Comparison of ENCODE assay signal across 12 cellular contexts in the genomic region with DNA sequence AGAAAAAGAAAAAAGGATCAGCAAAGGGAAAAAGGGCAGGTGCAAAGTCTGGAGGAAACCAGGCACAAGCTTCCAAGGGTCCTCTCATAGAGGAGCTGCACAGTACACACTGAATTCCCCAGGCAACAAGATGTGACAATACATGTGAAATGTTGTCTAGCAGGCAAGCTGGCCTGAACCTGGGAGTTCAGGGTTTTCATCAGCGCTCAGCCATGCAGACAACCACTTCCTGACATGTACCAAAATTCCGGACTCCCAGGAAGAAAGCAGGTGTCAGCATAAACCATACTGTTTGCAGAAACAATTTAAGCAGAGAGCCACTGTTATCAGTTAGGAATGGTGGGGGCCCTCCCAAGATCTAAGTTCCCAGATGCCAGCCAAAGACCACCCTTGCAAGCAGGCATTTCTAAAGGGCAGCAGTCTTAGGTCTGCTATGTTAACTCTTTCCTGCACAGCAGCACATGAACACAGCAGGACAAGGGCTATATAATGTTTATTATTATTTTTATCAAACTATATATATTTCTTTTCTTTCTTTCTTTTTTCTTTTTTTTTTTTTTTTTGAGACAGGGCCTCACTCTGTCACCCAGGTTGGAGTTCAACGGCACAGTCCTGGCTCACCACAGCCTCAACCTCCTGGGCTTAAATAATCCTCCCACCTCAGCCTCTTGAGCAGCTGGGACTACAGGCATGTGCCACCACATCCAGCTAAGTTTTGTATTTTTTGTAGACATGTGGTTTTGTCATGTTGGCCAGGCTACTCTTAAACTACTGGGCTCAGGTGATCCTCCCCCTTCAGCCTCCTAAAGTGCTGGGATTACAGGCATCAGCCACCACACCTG. TPM values are rescaled to one million over a fixed set of nuclear protein-coding genes. Genes with fewer than 3 reads are reported as not detected.
DNase-seq lines count a peak whose midpoint lies in the region; ATAC-seq, FAIRE-seq and TF ChIP-seq lines count a peak whose summit lies in the region.
"Had no signal": no experiment of that assay in that cellular context is flagged by ENCODE, and none has a peak within 500 bp of the region (broad histone marks: within the 10 kb centered on the region; RNA-seq: fewer than 3 reads in every experiment).

No MANE protein-coding gene starts in this region.

- H3K36me3 Mint-ChIP-seq in CD4-positive, alpha-beta memory T cell, result peaks cover 3% of the 10 kb centered on the region in 2 donors
- peaks cover 11% of the 10 kb centered on the region for H3K36me3 Mint-ChIP-seq in HFFc6 (ENCODE audit: low read depth)

- intact Hi-C loops in CD4-positive, alpha-beta memory T cell (cut with micrococcal nuclease), result loop anchor here (2.0 kb wide), 2 partner anchors 13 to 15 kb away; a partner anchor contains a TSS
- intact Hi-C loops in cardiac septum (cut with DNase I), result no loop called here

- H3K27ac Mint-ChIP-seq in CD4-positive, alpha-beta memory T cell, result peak overlapping the region; percentile 25 to 68 (median 62)
- H3K27ac Mint-ChIP-seq in HFFc6, result no peak overlapping the region

- FAIRE-seq in urothelium cell line (lab: Jason Lieb, UNC), result no peak
- FAIRE-seq: G401.6 had no signal

- no peaks in the 10 kb centered on the region for H3K9me3 Mint-ChIP-seq in CD4-positive, alpha-beta memory T cell
- no peaks in the 10 kb centered on the region for H3K9me3 Mint-ChIP-seq in HFFc6

- TF ChIP-seq CTCF in HFFc6 (IDR thresholded peaks at IDR 0.05), result no peak

- peak overlapping the region in 7 of 8 donors; percentile 5 to 70 (median 40) for H3K4me3 Mint-ChIP-seq in CD4-positive, alpha-beta memory T cell
- H3K4me3 Mint-ChIP-seq in HFFc6, result no peak overlapping the region

- peaks cover 9 to 46% (median 20%) of the 10 kb centered on the region in 4 donors for H3K4me1 Mint-ChIP-seq in CD4-positive, alpha-beta memory T cell
- H3K4me1 Mint-ChIP-seq in HFFc6 (ENCODE audit: low read depth), result no peaks in the 10 kb centered on the region

- CTCF ChIA-PET in CD4-positive, alpha-beta memory T cell (lab: Charles Lee; ENCODE audit: partially characterized antibody), result interaction anchor here (0.7 to 1.9 kb wide), 4 partner anchors 9 to 28 kb away, joined by 3 to 8 read pairs (median 5); a partner anchor contains a TSS

- no peaks in the 10 kb centered on the region for H3K36me3 ChIP-seq in CD4-positive, alpha-beta memory T cell (ENCODE audit: insufficient read depth, low read length)

- H3K27me3 Mint-ChIP-seq in CD4-positive, alpha-beta memory T cell, result no peaks in the 10 kb centered on the region
- H3K27me3 Mint-ChIP-seq in HFFc6 (ENCODE audit: insufficient read depth), result no peaks in the 10 kb centered on the region; the same call in 1 of the 2 replicates

- POLR2A ChIA-PET in CD4-positive, alpha-beta memory T cell (lab: Charles Lee; ENCODE audit: partially characterized antibody), result interaction anchor here (2.4 to 19.4 kb wide), 2 partner anchors 12 to 13 kb away, joined by 15 to 440 read pairs; a partner anchor contains a TSS

- no peak for DNase-seq in CD4-positive, alpha-beta memory T cell
- peak; percentile 76 for DNase-seq in cerebellum (ENCODE audit: low spot score)
- no peak for DNase-seq in hypothalamus (lab: John Stamatoyannopoulos, UW)
- no peak for DNase-seq in urothelium cell line (ENCODE audit: low spot score)
- no peak for DNase-seq in cardiac septum (ENCODE audit: low spot score)
- DNase-seq in HFFc6, result no peak
- DNase-seq: foreskin melanocyte; MV-4-11; stimulated activated CD4-positive, alpha-beta T cell treated with anti-CD3 and anti-CD28 coated beads, Interleukin-12 subunit alpha, Interleukin-12 subunit beta, amount 100 ng/mL, for 4 hours had no signal

- no peak overlapping the region for H3K4me3 ChIP-seq in CD4-positive, alpha-beta memory T cell (ENCODE audit: low read length in 2 of 2)

- ATAC-seq in GM19351 (IDR thresholded peaks at IDR 0.05; ENCODE audit: unreplicated experiment) (peak; percentile 80), HG03571 (IDR thresholded peaks at IDR 0.05; ENCODE audit: unreplicated experiment) (peak; percentile 69)

- H3K27ac ChIP-seq in CD4-positive, alpha-beta memory T cell (ENCODE audit: low read depth, low read length), result no peak overlapping the region

- H3K27me3 ChIP-seq in CD4-positive, alpha-beta memory T cell (ENCODE audit: insufficient read depth, low read length), result no peaks in the 10 kb centered on the region

- H3K9me3 ChIP-seq in CD4-positive, alpha-beta memory T cell (ENCODE audit: control insufficient read depth in 1 of 2, low read length in 2 of 2), result no peaks in the 10 kb centered on the region

- peaks cover 19% of the 10 kb centered on the region for H3K4me1 ChIP-seq in CD4-positive, alpha-beta memory T cell (ENCODE audit: insufficient read depth, low read length)

RNA-seq across cellular contexts. Expression of a gene that starts 10.1 kb away (rescaled TPM):
- total RNA-seq in CD4-positive, alpha-beta memory T cell, result 10 to 100 TPM in 1 of 2 experiments, 1 to 10 TPM in 1; 9.0 to 10.2 TPM
- 1 to 10 TPM; 3.9 to 5.9 TPM for polyA plus RNA-seq in CD4-positive, alpha-beta memory T cell
- total RNA-seq in cerebellum, result 26.6 TPM
- total RNA-seq in cardiac septum, result 23.4 TPM
- 10 to 100 TPM; 29.1 to 43.8 (median 32.6) TPM for total RNA-seq in HFFc6 (2021; fragmentation: NEBNext Ultra II Directional; extraction: Animal tissue kit (Norgen Biotek cat#: 25700))

RNA-seq across cellular contexts. Expression of a gene that starts 12.5 kb away (rescaled TPM):
- total RNA-seq in CD4-positive, alpha-beta memory T cell, result 10 to 100 TPM; 71.0 to 76.6 TPM
- 100 to 1,000 TPM; 154 to 173 TPM for polyA plus RNA-seq in CD4-positive, alpha-beta memory T cell
- total RNA-seq in cerebellum (45.0 TPM), cardiac septum (10.5 TPM)
- total RNA-seq in HFFc6 (2021; fragmentation: NEBNext Ultra II Directional; extraction: Animal tissue kit (Norgen Biotek cat#: 25700)), result 10 to 100 TPM; 44.7 to 61.4 (median 56.8) TPM

RNA-seq across cellular contexts. Expression of a gene that starts 26.4 kb away (rescaled TPM):
- total RNA-seq in CD4-positive, alpha-beta memory T cell, result 10 to 100 TPM; 12.2 to 13.4 TPM
- 1 to 10 TPM in 1 of 2 donors, under 1 TPM in 1; 0.80 to 1.6 TPM for polyA plus RNA-seq in CD4-positive, alpha-beta memory T cell
- total RNA-seq in cerebellum, result 7.6 TPM
- 1.3 TPM for total RNA-seq in cardiac septum
- total RNA-seq in HFFc6 (2021; fragmentation: NEBNext Ultra II Directional; extraction: Animal tissue kit (Norgen Biotek cat#: 25700)), result 1 to 10 TPM; 4.2 to 5.5 (median 4.9) TPM

RNA-seq across cellular contexts. Expression of a gene that starts 39.4 kb away (rescaled TPM):
- total RNA-seq in CD4-positive, alpha-beta memory T cell, result under 1 TPM; 0.72 to 0.79 TPM
- polyA plus RNA-seq in CD4-positive, alpha-beta memory T cell, result not detected
- not detected for total RNA-seq in cerebellum
- 1.3 TPM for total RNA-seq in cardiac septum
- total RNA-seq in HFFc6 (2021; fragmentation: NEBNext Ultra II Directional; extraction: Animal tissue kit (Norgen Biotek cat#: 25700)), result not detected
